In genomic region chr6:30341728-30342127, GRCh38 we compare ENCODE assay signal across 24 cellular contexts.
"Had no signal": no experiment of that assay in that cellular context is flagged by ENCODE, and none has a peak within 500 bp of the region (broad histone marks: within the 10 kb centered on the region; RNA-seq: fewer than 3 reads in every experiment).

No MANE protein-coding gene starts in this region.

- DNase-seq: naive thymus-derived CD8-positive, alpha-beta T cell; nephron progenitor cell; occipital lobe; ovary; psoas muscle; right cardiac atrium; right lobe of liver; sigmoid colon; small intestine; stimulated activated CD4-positive, alpha-beta T cell treated with anti-CD3 and anti-CD28 coated beads, Interleukin-15, amount 100 ng/mL, for 24 hours; stimulated activated CD4-positive, alpha-beta T cell treated with anti-CD3 and anti-CD28 coated beads, Interleukin-2, amount 100 ng/mL, for 24 hours; stimulated activated CD4-positive, alpha-beta T cell treated with anti-CD3 and anti-CD28 coated beads, Interleukin-2, amount 100 ng/mL, for 48 hours; stimulated activated CD4-positive, alpha-beta T cell treated with anti-CD3 and anti-CD28 coated beads, Interleukin-4, amount 100 ng/mL, for 24 hours; stimulated activated naive B cell treated with anti-CD40 and anti-IgM and Interleukin-4, amounts not matched to agents 10 μg/mL and 1 μg/mL and 100 μg/mL, for 72 hours; stimulated activated naive CD4-positive, alpha-beta T cell treated with Interleukin-2 at 50 U/mL for 16 hours; stomach; thyroid gland; trophoblast cell; upper lobe of left lung had no signal

- H3K27ac Mint-ChIP-seq: natural killer cell treated with Interleukin-12 subunit alpha and Interleukin-12 subunit beta and Interleukin-15 and Interleukin-18, amount 100 ng/mL, for 72 hours; nephron progenitor cell; progenitor cell of endocrine pancreas; stimulated activated effector memory CD8-positive, alpha-beta T cell treated with anti-CD3 and anti-CD28 coated beads, Interleukin-12 subunit alpha, Interleukin-12 subunit beta, amount 100 ng/mL, for 72 hours; stimulated activated naive B cell treated with anti-CD40 and anti-IgM and Interleukin-4, amounts not matched to agents 10 μg/mL and 1 μg/mL and 100 μg/mL, for 72 hours; stimulated activated naive CD8-positive, alpha-beta T cell treated with anti-CD3 and anti-CD28 coated beads, Interleukin-15, Interleukin-2, amounts not matched to agents 100 ng/mL and 50 ng/mL, for 24 hours had no signal

- H3K4me3 Mint-ChIP-seq: natural killer cell treated with Interleukin-12 subunit alpha and Interleukin-12 subunit beta and Interleukin-15 and Interleukin-18, amount 100 ng/mL, for 72 hours; nephron progenitor cell; neural crest cell; stimulated activated effector memory CD8-positive, alpha-beta T cell treated with anti-CD3 and anti-CD28 coated beads, Interleukin-12 subunit alpha, Interleukin-12 subunit beta, amount 100 ng/mL, for 72 hours; stimulated activated naive B cell treated with anti-CD40 and anti-IgM and Interleukin-4, amounts not matched to agents 10 μg/mL and 1 μg/mL and 100 μg/mL, for 72 hours; stimulated activated naive CD8-positive, alpha-beta T cell treated with anti-CD3 and anti-CD28 coated beads, Interleukin-15, Interleukin-2, amounts not matched to agents 100 ng/mL and 50 ng/mL, for 24 hours had no signal

- H3K27me3 Mint-ChIP-seq: naive thymus-derived CD8-positive, alpha-beta T cell; natural killer cell treated with Interleukin-12 subunit alpha and Interleukin-12 subunit beta and Interleukin-15 and Interleukin-18, amount 100 ng/mL, for 72 hours; progenitor cell of endocrine pancreas; stimulated activated naive B cell treated with anti-CD40 and anti-IgM and Interleukin-4, amounts not matched to agents 10 μg/mL and 1 μg/mL and 100 μg/mL, for 72 hours; stimulated activated naive CD8-positive, alpha-beta T cell treated with anti-CD3 and anti-CD28 coated beads, Interleukin-15, Interleukin-2, amounts not matched to agents 100 ng/mL and 50 ng/mL, for 24 hours had no signal

- H3K9me3 Mint-ChIP-seq: naive thymus-derived CD8-positive, alpha-beta T cell; natural killer cell treated with Interleukin-12 subunit alpha and Interleukin-12 subunit beta and Interleukin-15 and Interleukin-18, amount 100 ng/mL, for 72 hours; nephron progenitor cell; neural crest cell; stimulated activated effector memory CD8-positive, alpha-beta T cell treated with anti-CD3 and anti-CD28 coated beads, Interleukin-12 subunit alpha, Interleukin-12 subunit beta, amount 100 ng/mL, for 72 hours; stimulated activated naive B cell treated with anti-CD40 and anti-IgM and Interleukin-4, amounts not matched to agents 10 μg/mL and 1 μg/mL and 100 μg/mL, for 72 hours; stimulated activated naive CD8-positive, alpha-beta T cell treated with anti-CD3 and anti-CD28 coated beads, Interleukin-15, Interleukin-2, amounts not matched to agents 100 ng/mL and 50 ng/mL, for 24 hours had no signal
